In the genomic region with DNA sequence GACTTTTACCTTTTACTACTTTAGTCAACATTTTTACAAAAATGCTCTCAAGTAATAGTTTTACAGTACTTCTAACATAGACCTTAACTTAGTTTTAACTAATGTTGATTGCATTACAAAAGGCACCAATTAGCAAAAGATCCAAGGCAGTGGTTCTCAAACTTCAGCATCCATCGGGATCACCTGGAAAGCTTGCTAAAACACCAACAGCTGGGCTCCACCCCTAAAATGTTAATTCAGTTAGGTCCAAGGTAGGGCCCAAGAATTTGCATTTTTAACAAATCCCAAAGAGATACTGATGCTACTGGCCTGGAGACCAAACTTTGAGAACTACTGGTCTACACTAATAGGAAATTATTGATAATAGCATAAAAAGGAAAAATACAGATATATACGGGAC, we compare ENCODE assay signal across 24 cellular contexts. TPM values are rescaled to one million over a fixed set of nuclear protein-coding genes. Genes with fewer than 3 reads are reported as not detected.
DNase-seq lines count a peak whose midpoint lies in the region; ATAC-seq and TF ChIP-seq lines count a peak whose summit lies in the region.
"Had no signal": no experiment of that assay in that cellular context is flagged by ENCODE, and none has a peak within 500 bp of the region (broad histone marks: within the 10 kb centered on the region; RNA-seq: fewer than 3 reads in every experiment).

No MANE protein-coding gene starts in this region.

- H3K4me3 ChIP-seq in heart left ventricle (no peak overlapping the region), right cardiac atrium (ENCODE audit: low read length) (no peak overlapping the region), RWPE2 (ENCODE audit: severe bottlenecking) (no peak overlapping the region), esophagus muscularis mucosa (no peak overlapping the region), subcutaneous abdominal adipose tissue (ENCODE audit: low read depth in 1 of 5, low read length in 5 of 5) (no peak overlapping the region), coronary artery (no peak overlapping the region)
- H3K4me3 ChIP-seq: HAP-1, Peyer's patch, SK-N-MC had no signal

- H3K27ac ChIP-seq in heart left ventricle = peak overlapping the region in 11 of 12 donors; percentile 29 to 70 (median 52)
- H3K27ac ChIP-seq in right cardiac atrium (ENCODE audit: low read length) = no peak overlapping the region
- peak overlapping the region; percentile 34 for H3K27ac ChIP-seq in RWPE2 (ENCODE audit: poor library complexity, severe bottlenecking)
- peak overlapping the region; percentile 20 to 56 (median 44) for H3K27ac ChIP-seq in esophagus muscularis mucosa (replicated peaks in 1 of 4)
- H3K27ac ChIP-seq in subcutaneous abdominal adipose tissue (ENCODE audit: low read depth, low read length) = peak overlapping the region; percentile 15
- H3K27ac ChIP-seq in coronary artery = no peak overlapping the region
- H3K27ac ChIP-seq: SK-N-MC had no signal

- 67 to 76% (median 71%) methylated on average over 2 of the region's 2 CpGs for WGBS in heart left ventricle, 4 donors
- 63% methylated on average over 2 of the region's 2 CpGs for WGBS in right cardiac atrium
- 76% methylated on average over 2 of the region's 2 CpGs for WGBS in esophagus muscularis mucosa

- no peaks in the 10 kb centered on the region for H3K9me3 ChIP-seq in heart left ventricle
- H3K9me3 ChIP-seq in right cardiac atrium (ENCODE audit: control insufficient read depth, low read length) = no peaks in the 10 kb centered on the region
- H3K9me3 ChIP-seq in RWPE2 (ENCODE audit: severe bottlenecking) = no peaks in the 10 kb centered on the region
- H3K9me3 ChIP-seq in esophagus muscularis mucosa = no peaks in the 10 kb centered on the region
- peaks cover 0 to 3% (median 0%) of the 10 kb centered on the region in 5 donors for H3K9me3 ChIP-seq in subcutaneous abdominal adipose tissue (ENCODE audit: control insufficient read depth in 5 of 5, low read length in 5 of 5)
- H3K9me3 ChIP-seq: HAP-1, Peyer's patch had no signal

- TF ChIP-seq EP300 in esophagus muscularis mucosa (IDR thresholded peaks at IDR 0.05) = no peak

- no peak overlapping the region for H3K4me3 Mint-ChIP-seq in osteocyte (ENCODE audit: unreplicated experiment)
- H3K4me3 Mint-ChIP-seq: HFFc6 had no signal

- DNase-seq in heart left ventricle (no peak), right cardiac atrium (no peak), RWPE2 (ENCODE audit: low spot score) (no peak), esophagus muscularis mucosa (ENCODE audit: extremely low spot score) (no peak), coronary artery (ENCODE audit: low spot score) (no peak), osteocyte (ENCODE audit: extremely low spot score, unreplicated experiment) (no peak)
- DNase-seq: Calu3, DMS79 treated with DMSO at 0.1 percent for 48 hours, GF-D8, HFFc6, IMR-90, KG1, NCI-H1048, NCI-H1417 treated with DMSO at 0.1 percent for 48 hours, NCI-H1694 treated with DMSO at 0.1 percent for 48 hours, NCI-H2081, NCI-H2227 treated with DMSO at 0.1 percent for 48 hours, NCI-H526 treated with DMSO at 0.1 percent for 48 hours, Peyer's patch, SIG-M5 had no signal

- TF ChIP-seq POLR2A in heart left ventricle (IDR thresholded peaks at IDR 0.05) (no peak), esophagus muscularis mucosa (IDR thresholded peaks at IDR 0.05; ENCODE audit: low read depth) (no peak)

- H3K27me3 ChIP-seq in heart left ventricle (no peaks in the 10 kb centered on the region), right cardiac atrium (ENCODE audit: control insufficient read depth, insufficient read depth) (no peaks in the 10 kb centered on the region), RWPE2 (ENCODE audit: insufficient read depth, poor library complexity, severe bottlenecking) (no peaks in the 10 kb centered on the region), esophagus muscularis mucosa (no peaks in the 10 kb centered on the region), subcutaneous abdominal adipose tissue (ENCODE audit: control insufficient read depth in 5 of 5, insufficient read depth in 4 of 5, low read length in 5 of 5) (no peaks in the 10 kb centered on the region)
- H3K27me3 ChIP-seq: Peyer's patch had no signal

- H3K4me1 Mint-ChIP-seq in osteocyte (ENCODE audit: unreplicated experiment) = peaks cover 44% of the 10 kb centered on the region

- intact Hi-C loops in heart left ventricle (cut with DNase I) = no loop called here
- intact Hi-C loops in right cardiac atrium (cut with DNase I) = no loop called here
- intact Hi-C loops in esophagus muscularis mucosa (cut with DNase I) = no loop called here

- H3K27me3 Mint-ChIP-seq in osteocyte (ENCODE audit: unreplicated experiment) = no peaks in the 10 kb centered on the region

- TF ChIP-seq CTCF in heart left ventricle (IDR thresholded peaks at IDR 0.05) = no peak
- no peak for TF ChIP-seq CTCF in RWPE2 (IDR thresholded peaks at IDR 0.05; ENCODE audit: poor library complexity, severe bottlenecking)
- TF ChIP-seq CTCF in esophagus muscularis mucosa (IDR thresholded peaks at IDR 0.05) = no peak
- TF ChIP-seq CTCF in coronary artery (IDR thresholded peaks at IDR 0.05) = no peak
- no peak for TF ChIP-seq CTCF in osteocyte (IDR thresholded peaks at IDR 0.05)

- H3K36me3 ChIP-seq in heart left ventricle (no peaks in the 10 kb centered on the region), RWPE2 (ENCODE audit: low read depth) (no peaks in the 10 kb centered on the region), esophagus muscularis mucosa (no peaks in the 10 kb centered on the region), subcutaneous abdominal adipose tissue (ENCODE audit: control insufficient read depth in 5 of 5, insufficient read depth in 5 of 5, low read length in 5 of 5) (no peaks in the 10 kb centered on the region)
- H3K36me3 ChIP-seq: HAP-1, Peyer's patch had no signal

- H3K36me3 Mint-ChIP-seq in osteocyte (ENCODE audit: unreplicated experiment) = peaks cover 4% of the 10 kb centered on the region

- H3K9ac ChIP-seq in subcutaneous abdominal adipose tissue (ENCODE audit: low read length in 5 of 5) = no peak overlapping the region

- H3K4me1 ChIP-seq in heart left ventricle = peaks cover 0 to 70% (median 59%) of the 10 kb centered on the region in 12 donors
- H3K4me1 ChIP-seq in right cardiac atrium (ENCODE audit: control insufficient read depth, insufficient read depth, low read length) = peaks cover 5% of the 10 kb centered on the region
- peaks cover 35% of the 10 kb centered on the region for H3K4me1 ChIP-seq in RWPE2 (ENCODE audit: insufficient read depth, poor library complexity, severe bottlenecking)
- H3K4me1 ChIP-seq in esophagus muscularis mucosa = peaks cover 40 to 65% (median 57%) of the 10 kb centered on the region in 4 donors
- H3K4me1 ChIP-seq in subcutaneous abdominal adipose tissue (ENCODE audit: control insufficient read depth in 5 of 5, insufficient read depth in 5 of 5, low read length in 5 of 5) = peaks cover 2 to 31% (median 21%) of the 10 kb centered on the region in 5 donors

- no peak overlapping the region for H3K27ac Mint-ChIP-seq in osteocyte (ENCODE audit: unreplicated experiment)
- H3K27ac Mint-ChIP-seq: HFFc6 had no signal

- no peak for ATAC-seq in heart left ventricle
- no peak for ATAC-seq in right cardiac atrium
- no peak for ATAC-seq in RWPE2 (ENCODE audit: low read depth)
- ATAC-seq in GM19035 (IDR thresholded peaks at IDR 0.05; ENCODE audit: unreplicated experiment) = no peak

- H3K9me3 Mint-ChIP-seq in osteocyte (ENCODE audit: unreplicated experiment) = no peaks in the 10 kb centered on the region
- H3K9me3 Mint-ChIP-seq: HFFc6 had no signal

RNA-seq across cellular contexts. Expression of gene MTMR2, which starts 5.9 kb away (rescaled TPM):
- total RNA-seq in heart left ventricle (10 to 100 TPM; 13.1 to 23.9 (median 18.8) TPM), right cardiac atrium (10 to 100 TPM; 16.0 to 23.6 (median 19.7) TPM), esophagus muscularis mucosa (10 to 100 TPM; 25.8 to 29.6 (median 27.9) TPM), osteocyte (41.1 and 43.1 TPM in 2 replicates)
- polyA plus RNA-seq in heart left ventricle (10 to 100 TPM in 1 of 2 donors, 1 to 10 TPM in 1; 7.1 to 16.7 TPM), right cardiac atrium (7.8 TPM)

Comparison
In these comparisons a context has a peak if more than half of its experiments do, and no peak if none do; other contexts are left out.
1. H3K27ac ChIP-seq: peak in heart left ventricle (11 of 12), RWPE2 (single experiment), esophagus muscularis mucosa (4 of 4) and subcutaneous abdominal adipose tissue (single experiment); none in right cardiac atrium (single experiment) and coronary artery (0 of 2).